13 cellular contexts compared by ENCODE assay signal in the genomic region with DNA sequence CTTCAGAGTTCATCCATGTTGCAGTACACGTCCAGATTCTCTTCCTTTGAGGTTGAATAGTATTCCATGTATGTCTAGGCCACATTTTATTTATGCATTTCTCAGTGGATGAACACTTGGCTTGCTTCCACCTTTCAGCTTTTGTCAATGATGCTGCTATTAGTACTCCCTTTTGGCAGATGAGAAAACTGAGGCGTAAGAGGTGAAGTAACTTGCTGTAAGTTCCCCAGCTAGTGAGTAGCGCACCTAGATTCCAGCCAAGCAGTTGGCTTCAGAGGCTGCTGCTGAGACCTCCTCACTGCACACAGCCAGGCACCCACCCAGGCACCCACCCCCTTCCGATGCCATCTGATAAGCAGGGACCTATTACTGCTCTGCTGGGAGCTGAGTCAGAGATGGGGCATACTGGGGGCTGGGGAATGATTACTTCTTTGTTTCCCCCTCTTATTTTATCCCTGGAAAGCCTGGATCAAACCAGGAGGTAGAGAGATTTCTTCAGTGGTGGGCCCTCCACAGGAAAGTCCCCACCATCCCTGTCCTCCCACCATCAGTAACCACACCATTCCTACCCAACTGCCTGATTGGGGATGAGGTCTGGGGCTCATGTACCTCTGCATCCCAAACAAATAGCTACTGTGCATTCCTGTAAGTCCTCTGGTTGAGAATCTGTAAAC.
DNase-seq lines count a peak whose midpoint lies in the region; ATAC-seq and TF ChIP-seq lines count a peak whose summit lies in the region.
"Had no signal": no experiment of that assay in that cellular context is flagged by ENCODE, and none has a peak within 500 bp of the region (broad histone marks: within the 10 kb centered on the region; RNA-seq: fewer than 3 reads in every experiment).

No MANE protein-coding gene starts in this region.

- H3K36me3 Mint-ChIP-seq in T-helper 1 cell treated with Interleukin-12 subunit alpha and Interleukin-12 subunit beta and Interleukin-4 antibody, amounts not matched to agents 30 μg/mL and 1 μg/mL, for 36 hours (ENCODE audit: low read depth), result peaks cover 3% of the 10 kb centered on the region
- H3K36me3 Mint-ChIP-seq in central memory CD8-positive, alpha-beta T cell (ENCODE audit: insufficient read depth), result peaks cover 4% of the 10 kb centered on the region
- H3K36me3 Mint-ChIP-seq: IgD-negative memory B cell had no signal

- H4K20me1 ChIP-seq in OCI-LY3 (ENCODE audit: insufficient read depth, low read length) (no peaks in the 10 kb centered on the region), smooth muscle cell (ENCODE audit: low read depth) (no peaks in the 10 kb centered on the region)

- peak overlapping the region; percentile 95 for H3K27ac Mint-ChIP-seq in T-helper 1 cell treated with Interleukin-12 subunit alpha and Interleukin-12 subunit beta and Interleukin-4 antibody, amounts not matched to agents 30 μg/mL and 1 μg/mL, for 36 hours
- H3K27ac Mint-ChIP-seq in central memory CD8-positive, alpha-beta T cell (ENCODE audit: low read depth), result peak overlapping the region; percentile 49

- no peak overlapping the region for H3K4me3 Mint-ChIP-seq in T-helper 1 cell treated with Interleukin-12 subunit alpha and Interleukin-12 subunit beta and Interleukin-4 antibody, amounts not matched to agents 30 μg/mL and 1 μg/mL, for 36 hours
- no peak overlapping the region for H3K4me3 Mint-ChIP-seq in central memory CD8-positive, alpha-beta T cell

- WGBS in smooth muscle cell (ENCODE audit: low lambda C conversion rate), result 76% methylated on average over 4 of the region's 4 CpGs
- 92 to 96% (median 92%) methylated on average over 4 of the region's 4 CpGs for WGBS in heart left ventricle, 4 donors

- H3K9me3 Mint-ChIP-seq in T-helper 1 cell treated with Interleukin-12 subunit alpha and Interleukin-12 subunit beta and Interleukin-4 antibody, amounts not matched to agents 30 μg/mL and 1 μg/mL, for 36 hours, result no peaks in the 10 kb centered on the region
- H3K9me3 Mint-ChIP-seq in central memory CD8-positive, alpha-beta T cell, result no peaks in the 10 kb centered on the region
- H3K9me3 Mint-ChIP-seq: IgD-negative memory B cell had no signal

- H3K79me2 ChIP-seq in OCI-LY3 (ENCODE audit: low read length), result no peaks in the 10 kb centered on the region
- H3K79me2 ChIP-seq in smooth muscle cell (ENCODE audit: low read depth), result no peaks in the 10 kb centered on the region

- no peak for ATAC-seq in central memory CD8-positive, alpha-beta T cell (replicated peaks; ENCODE audit: extremely low read depth, poor library complexity, severe bottlenecking)
- ATAC-seq in GM21367 (IDR thresholded peaks at IDR 0.05; ENCODE audit: unreplicated experiment) (no peak), heart left ventricle (no peak)

- H3K9me3 ChIP-seq in OCI-LY3 (ENCODE audit: insufficient read depth, low read length), result no peaks in the 10 kb centered on the region
- no peaks in the 10 kb centered on the region for H3K9me3 ChIP-seq in smooth muscle cell (replicated peaks; ENCODE audit: low read depth)
- peaks cover 0 to 4% (median 0%) of the 10 kb centered on the region in 12 donors for H3K9me3 ChIP-seq in heart left ventricle
- H3K9me3 ChIP-seq: thyroid gland had no signal

- H3K27me3 ChIP-seq in OCI-LY3 (ENCODE audit: low read depth, low read length) (no peaks in the 10 kb centered on the region), smooth muscle cell (ENCODE audit: low read depth) (no peaks in the 10 kb centered on the region), heart left ventricle (no peaks in the 10 kb centered on the region)
- H3K27me3 ChIP-seq: thyroid gland had no signal

- DNase-seq in T-helper 1 cell, result no peak
- DNase-seq in central memory CD8-positive, alpha-beta T cell (ENCODE audit: low spot score in 2 of 2), result no peak
- no peak for DNase-seq in smooth muscle cell (lab: John Stamatoyannopoulos, UW; ENCODE audit: unreplicated experiment)
- DNase-seq in heart left ventricle, result no peak
- no peak for DNase-seq in hepatic stellate cell (ENCODE audit: low spot score)
- DNase-seq: aorta, erythroblast, NCI-H2227 treated with DMSO at 0.1 percent for 48 hours, thyroid gland had no signal

- intact Hi-C loops in heart left ventricle (cut with DNase I), result loop anchor here in 3 of 10 donors (5.0 to 10.0 kb wide), 3 partner anchors 180 to 1283 kb away; a partner anchor contains a TSS

- H3K9ac ChIP-seq in OCI-LY3 (ENCODE audit: low read length) (no peak overlapping the region), smooth muscle cell (ENCODE audit: low read depth) (no peak overlapping the region)

- H3K4me3 ChIP-seq in OCI-LY3 (ENCODE audit: low read length) (no peak overlapping the region), smooth muscle cell (no peak overlapping the region), heart left ventricle (no peak overlapping the region)
- H3K4me3 ChIP-seq: thyroid gland had no signal

- H2AFZ ChIP-seq in OCI-LY3 (ENCODE audit: low read depth, low read length) (no peak overlapping the region), smooth muscle cell (ENCODE audit: low read depth) (no peak overlapping the region)

- peak overlapping the region; percentile 39 for H3K4me2 ChIP-seq in OCI-LY3 (ENCODE audit: low read length)
- H3K4me2 ChIP-seq in smooth muscle cell, result peak overlapping the region; percentile 25

- TF ChIP-seq POLR2A in heart left ventricle (IDR thresholded peaks at IDR 0.05), result no peak

- H3K27me3 Mint-ChIP-seq in T-helper 1 cell treated with Interleukin-12 subunit alpha and Interleukin-12 subunit beta and Interleukin-4 antibody, amounts not matched to agents 30 μg/mL and 1 μg/mL, for 36 hours (ENCODE audit: low read depth), result no peaks in the 10 kb centered on the region
- no peaks in the 10 kb centered on the region for H3K27me3 Mint-ChIP-seq in central memory CD8-positive, alpha-beta T cell

- peaks cover 33% of the 10 kb centered on the region for H3K4me1 ChIP-seq in OCI-LY3 (ENCODE audit: low read length)
- H3K4me1 ChIP-seq in smooth muscle cell (ENCODE audit: low read depth), result no peaks in the 10 kb centered on the region
- H3K4me1 ChIP-seq in heart left ventricle, result peaks cover 0 to 33% (median 0%) of the 10 kb centered on the region in 12 donors
- H3K4me1 ChIP-seq: thyroid gland had no signal

- peaks cover 48% of the 10 kb centered on the region for H3K4me1 Mint-ChIP-seq in T-helper 1 cell treated with Interleukin-12 subunit alpha and Interleukin-12 subunit beta and Interleukin-4 antibody, amounts not matched to agents 30 μg/mL and 1 μg/mL, for 36 hours (ENCODE audit: low read depth)
- H3K4me1 Mint-ChIP-seq in central memory CD8-positive, alpha-beta T cell, result peaks cover 20% of the 10 kb centered on the region

- H3K36me3 ChIP-seq in OCI-LY3 (replicated peaks; ENCODE audit: low read depth, low read length), result no peaks in the 10 kb centered on the region
- no peaks in the 10 kb centered on the region for H3K36me3 ChIP-seq in smooth muscle cell (ENCODE audit: low read depth)
- H3K36me3 ChIP-seq in heart left ventricle, result no peaks in the 10 kb centered on the region
- H3K36me3 ChIP-seq: thyroid gland had no signal

- no peak for TF ChIP-seq CTCF in OCI-LY3 (IDR thresholded peaks at IDR 0.05; ENCODE audit: low read depth, low read length)
- no peak for TF ChIP-seq CTCF in smooth muscle cell (IDR thresholded peaks at IDR 0.05; ENCODE audit: borderline replicate concordance, insufficient read depth, poor library complexity, severe bottlenecking)
- TF ChIP-seq CTCF in heart left ventricle (IDR thresholded peaks at IDR 0.05), result no peak

- H3K27ac ChIP-seq in OCI-LY3 (ENCODE audit: low read length) (no peak overlapping the region), smooth muscle cell (ENCODE audit: low read depth) (peak overlapping the region; percentile 75), heart left ventricle (no peak overlapping the region)
- H3K27ac ChIP-seq: thyroid gland had no signal

- no peaks in the 10 kb centered on the region for H3F3A ChIP-seq in smooth muscle cell (ENCODE audit: low read depth)
